Comparison of ENCODE assay signal across 11 cellular contexts in the genomic region with DNA sequence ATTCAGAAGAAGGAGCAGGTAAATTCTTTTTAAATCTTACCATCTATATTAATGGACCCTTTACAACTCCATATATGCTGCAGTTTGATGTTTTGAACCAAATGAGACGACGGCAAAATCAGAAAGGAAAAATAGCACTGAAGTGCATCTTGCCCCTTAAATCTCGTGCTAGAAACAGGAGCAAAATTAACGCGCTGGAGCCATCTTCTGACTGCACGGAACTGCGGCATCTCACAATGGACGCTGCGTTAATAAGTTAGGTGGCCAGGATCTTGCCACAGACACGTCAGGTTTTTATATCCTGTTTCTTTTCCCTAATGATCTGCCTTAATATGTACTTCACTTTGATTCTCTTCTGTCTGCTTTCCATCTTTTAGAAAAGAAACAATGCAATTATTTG.
DNase-seq lines count a peak whose midpoint lies in the region; ATAC-seq and TF ChIP-seq lines count a peak whose summit lies in the region.
"Had no signal": no experiment of that assay in that cellular context is flagged by ENCODE, and none has a peak within 500 bp of the region (broad histone marks: within the 10 kb centered on the region; RNA-seq: fewer than 3 reads in every experiment).

No MANE protein-coding gene starts in this region.

- H3K27ac ChIP-seq in suprapubic skin = no peak overlapping the region
- H3K27ac ChIP-seq: ascending aorta had no signal

- no peak for TF ChIP-seq POLR2A in suprapubic skin (IDR thresholded peaks at IDR 0.05)

- no peaks in the 10 kb centered on the region for H3K9me3 Mint-ChIP-seq in activated naive CD4-positive, alpha-beta T cell treated with anti-CD3 and anti-CD28 coated beads, Interleukin-2, amount 50 U/mL, for 72 hours
- H3K9me3 Mint-ChIP-seq: T-helper 1 cell treated with Interleukin-12 subunit alpha and Interleukin-12 subunit beta and Interleukin-4 antibody, amounts not matched to agents 30 μg/mL and 1 μg/mL, for 36 hours had no signal

- TF ChIP-seq EP300 in suprapubic skin (IDR thresholded peaks at IDR 0.05) = no peak

- WGBS in suprapubic skin = 55% methylated on average over 10 of the region's 10 CpGs

- no peak for ATAC-seq in stimulated activated naive CD8-positive, alpha-beta T cell treated with anti-CD3 and anti-CD28 coated beads, Interleukin-15, Interleukin-2, amounts not matched to agents 100 U/mL and 50 U/mL, for 24 hours
- ATAC-seq in activated naive CD4-positive, alpha-beta T cell treated with anti-CD3 and anti-CD28 coated beads, Interleukin-2, amount 50 U/mL, for 72 hours = no peak
- ATAC-seq: naive thymus-derived CD8-positive, alpha-beta T cell had no signal

- H3K27ac Mint-ChIP-seq in activated naive CD4-positive, alpha-beta T cell treated with anti-CD3 and anti-CD28 coated beads, Interleukin-2, amount 50 U/mL, for 72 hours = no peak overlapping the region
- H3K27ac Mint-ChIP-seq: naive thymus-derived CD8-positive, alpha-beta T cell; T-helper 1 cell treated with Interleukin-12 subunit alpha and Interleukin-12 subunit beta and Interleukin-4 antibody, amounts not matched to agents 30 μg/mL and 1 μg/mL, for 36 hours had no signal

- DNase-seq in AG10803 (ENCODE audit: low read depth) = peak; percentile 45
- DNase-seq in HT1080 (ENCODE audit: low read depth) = peak; percentile 40
- DNase-seq in astrocyte of the cerebellum (ENCODE audit: low read depth) = no peak
- DNase-seq in lung microvascular endothelial cell (ENCODE audit: low read depth in 2 of 2) = peak; percentile 33 to 54
- no peak for DNase-seq in 8988T
- no peak for DNase-seq in stimulated activated naive CD8-positive, alpha-beta T cell treated with anti-CD3 and anti-CD28 coated beads, Interleukin-15, Interleukin-2, amounts not matched to agents 100 U/mL and 50 U/mL, for 24 hours
- DNase-seq in activated naive CD4-positive, alpha-beta T cell treated with anti-CD3 and anti-CD28 coated beads, Interleukin-2, amount 50 U/mL, for 72 hours (ENCODE audit: low spot score in 2 of 2) = no peak
- DNase-seq in suprapubic skin (ENCODE audit: low spot score in 2 of 2) = no peak
- DNase-seq: naive thymus-derived CD8-positive, alpha-beta T cell had no signal

- no peaks in the 10 kb centered on the region for H3K27me3 ChIP-seq in suprapubic skin
- H3K27me3 ChIP-seq: ascending aorta had no signal

- H3K36me3 ChIP-seq in suprapubic skin = no peaks in the 10 kb centered on the region
- H3K36me3 ChIP-seq: ascending aorta had no signal

- TF ChIP-seq CTCF in AG10803 (conservative IDR thresholded peaks at IDR 0.05; ENCODE audit: low read length) = peak; percentile 23; the same call in 1 of the 2 replicates
- peak; percentile 11 for TF ChIP-seq CTCF in astrocyte of the cerebellum (IDR thresholded peaks at IDR 0.05; ENCODE audit: low read depth, low read length, missing control alignments)
- TF ChIP-seq CTCF in suprapubic skin (IDR thresholded peaks at IDR 0.05) = no peak

- H3K9me3 ChIP-seq in suprapubic skin = no peaks in the 10 kb centered on the region
- H3K9me3 ChIP-seq: ascending aorta had no signal

- H3K4me1 ChIP-seq in suprapubic skin = no peaks in the 10 kb centered on the region
- H3K4me1 ChIP-seq: ascending aorta had no signal

- in situ Hi-C loops in astrocyte of the cerebellum (cut with HindIII; ENCODE audit: low sequenced_read_pairs) = no loop called here

- H3K4me3 ChIP-seq in AG10803 (ENCODE audit: low read length) = no peak overlapping the region
- no peak overlapping the region for H3K4me3 ChIP-seq in astrocyte of the cerebellum (ENCODE audit: low read depth, low read length)
- H3K4me3 ChIP-seq in suprapubic skin = no peak overlapping the region
- H3K4me3 ChIP-seq: ascending aorta had no signal

- no peaks in the 10 kb centered on the region for H3K36me3 Mint-ChIP-seq in activated naive CD4-positive, alpha-beta T cell treated with anti-CD3 and anti-CD28 coated beads, Interleukin-2, amount 50 U/mL, for 72 hours
- H3K36me3 Mint-ChIP-seq: naive thymus-derived CD8-positive, alpha-beta T cell had no signal

Comparison
In these comparisons a context has a peak if more than half of its experiments do, and no peak if none do; other contexts are left out.
1. DNase-seq: peak in AG10803 (single experiment), HT1080 (single experiment) and lung microvascular endothelial cell (2 of 2); none in astrocyte of the cerebellum (single experiment), 8988T (single experiment), stimulated activated naive CD8-positive, alpha-beta T cell treated with anti-CD3 and anti-CD28 coated beads, Interleukin-15, Interleukin-2, amounts not matched to agents 100 U/mL and 50 U/mL, for 24 hours (single experiment), activated naive CD4-positive, alpha-beta T cell treated with anti-CD3 and anti-CD28 coated beads, Interleukin-2, amount 50 U/mL, for 72 hours (0 of 2) and suprapubic skin (0 of 2).
2. CTCF ChIP-seq: peak in AG10803 (single experiment) and astrocyte of the cerebellum (single experiment); none in suprapubic skin (0 of 2).